In genomic region chr2:208046686-208047085, GRCh38 we compare ENCODE assay signal across 25 cellular contexts.
"Had no signal": no experiment of that assay in that cellular context is flagged by ENCODE, and none has a peak within 500 bp of the region (broad histone marks: within the 10 kb centered on the region; RNA-seq: fewer than 3 reads in every experiment).

No MANE protein-coding gene starts in this region.

- FAIRE-seq: TTC549 had no signal

- H3K27ac ChIP-seq: gastrocnemius medialis, stomach, suprapubic skin, uterus had no signal

- DNase-seq: activated CD4-positive, alpha-beta T cell treated with anti-CD3 and anti-CD28 coated beads for 1 hour; activated CD4-positive, alpha-beta T cell treated with anti-CD3 and anti-CD28 coated beads, Interleukin-2, amount 50 U/mL, for 1 hour; activated CD8-positive, alpha-beta T cell treated with anti-CD3 and anti-CD28 coated beads, Interleukin-2, amount 10 ng/mL, durations not matched to agents 7 days and 5 days; activated naive CD4-positive, alpha-beta T cell treated with Interleukin-2 at 50 U/mL for 16 hours; activated naive CD8-positive, alpha-beta T cell treated with anti-CD3 and anti-CD28 coated beads for 36 hours; activated T-cell treated with anti-CD3 and anti-CD28 coated beads, Interleukin-2, amount 50 U/mL, for 1 hour; anterior cingulate cortex; cerebellar nuclear complex; cortex of kidney; gastrocnemius medialis; islet precursor cell; left colon; nephron progenitor cell; nucleus accumbens; stimulated activated CD4-positive, alpha-beta T cell treated with anti-CD3 and anti-CD28 coated beads, Interleukin-15, amount 100 ng/mL, for 24 hours; stomach; T-helper 1 cell; transverse colon; uterus had no signal

- H3K4me1 Mint-ChIP-seq: activated naive CD8-positive, alpha-beta T cell treated with anti-CD3 and anti-CD28 coated beads for 36 hours; memory B cell; nephron progenitor cell; stimulated activated memory B cell treated with anti-CD40 and anti-IgM and Interleukin-4, amounts not matched to agents 10 μg/mL and 1 μg/mL and 100 μg/mL, for 72 hours had no signal

- H3K27ac Mint-ChIP-seq: activated CD8-positive, alpha-beta T cell treated with anti-CD3 and anti-CD28 coated beads, Interleukin-2, amount 10 ng/mL, durations not matched to agents 7 days and 5 days; activated naive CD8-positive, alpha-beta T cell treated with anti-CD3 and anti-CD28 coated beads for 36 hours; memory B cell; nephron progenitor cell; stimulated activated memory B cell treated with anti-CD40 and anti-IgM and Interleukin-4, amounts not matched to agents 10 μg/mL and 1 μg/mL and 100 μg/mL, for 72 hours had no signal

- ATAC-seq: activated CD8-positive, alpha-beta T cell treated with anti-CD3 and anti-CD28 coated beads, Interleukin-2, amount 10 ng/mL, durations not matched to agents 7 days and 5 days; gastrocnemius medialis; left colon; sciatic nerve; stimulated activated memory B cell treated with anti-CD40 and anti-IgM and Interleukin-4, amounts not matched to agents 10 μg/mL and 1 μg/mL and 100 μg/mL, for 72 hours had no signal

- H3K9me3 ChIP-seq: gastrocnemius medialis, stomach, suprapubic skin, transverse colon, uterus had no signal

- H3K4me3 ChIP-seq: gastrocnemius medialis, smooth muscle cell, stomach, suprapubic skin, transverse colon, uterus had no signal

- H3K36me3 Mint-ChIP-seq: activated naive CD8-positive, alpha-beta T cell treated with anti-CD3 and anti-CD28 coated beads for 36 hours; memory B cell; stimulated activated memory B cell treated with anti-CD40 and anti-IgM and Interleukin-4, amounts not matched to agents 10 μg/mL and 1 μg/mL and 100 μg/mL, for 72 hours had no signal

- H3K4me1 ChIP-seq: gastrocnemius medialis, stomach, suprapubic skin, uterus had no signal

- H3K4me3 Mint-ChIP-seq: activated CD8-positive, alpha-beta T cell treated with anti-CD3 and anti-CD28 coated beads, Interleukin-2, amount 10 ng/mL, durations not matched to agents 7 days and 5 days; activated naive CD8-positive, alpha-beta T cell treated with anti-CD3 and anti-CD28 coated beads for 36 hours; memory B cell; nephron progenitor cell; stimulated activated memory B cell treated with anti-CD40 and anti-IgM and Interleukin-4, amounts not matched to agents 10 μg/mL and 1 μg/mL and 100 μg/mL, for 72 hours had no signal

- H3K27me3 ChIP-seq: gastrocnemius medialis, stomach, suprapubic skin, transverse colon, uterus had no signal

- H3K4me2 ChIP-seq: smooth muscle cell had no signal

- H3K36me3 ChIP-seq: gastrocnemius medialis, stomach, suprapubic skin, transverse colon, uterus had no signal

- H3K9me3 Mint-ChIP-seq: activated naive CD8-positive, alpha-beta T cell treated with anti-CD3 and anti-CD28 coated beads for 36 hours; memory B cell; stimulated activated memory B cell treated with anti-CD40 and anti-IgM and Interleukin-4, amounts not matched to agents 10 μg/mL and 1 μg/mL and 100 μg/mL, for 72 hours had no signal
